Comparison of ENCODE assay signal across 8 cellular contexts in the genomic region with DNA sequence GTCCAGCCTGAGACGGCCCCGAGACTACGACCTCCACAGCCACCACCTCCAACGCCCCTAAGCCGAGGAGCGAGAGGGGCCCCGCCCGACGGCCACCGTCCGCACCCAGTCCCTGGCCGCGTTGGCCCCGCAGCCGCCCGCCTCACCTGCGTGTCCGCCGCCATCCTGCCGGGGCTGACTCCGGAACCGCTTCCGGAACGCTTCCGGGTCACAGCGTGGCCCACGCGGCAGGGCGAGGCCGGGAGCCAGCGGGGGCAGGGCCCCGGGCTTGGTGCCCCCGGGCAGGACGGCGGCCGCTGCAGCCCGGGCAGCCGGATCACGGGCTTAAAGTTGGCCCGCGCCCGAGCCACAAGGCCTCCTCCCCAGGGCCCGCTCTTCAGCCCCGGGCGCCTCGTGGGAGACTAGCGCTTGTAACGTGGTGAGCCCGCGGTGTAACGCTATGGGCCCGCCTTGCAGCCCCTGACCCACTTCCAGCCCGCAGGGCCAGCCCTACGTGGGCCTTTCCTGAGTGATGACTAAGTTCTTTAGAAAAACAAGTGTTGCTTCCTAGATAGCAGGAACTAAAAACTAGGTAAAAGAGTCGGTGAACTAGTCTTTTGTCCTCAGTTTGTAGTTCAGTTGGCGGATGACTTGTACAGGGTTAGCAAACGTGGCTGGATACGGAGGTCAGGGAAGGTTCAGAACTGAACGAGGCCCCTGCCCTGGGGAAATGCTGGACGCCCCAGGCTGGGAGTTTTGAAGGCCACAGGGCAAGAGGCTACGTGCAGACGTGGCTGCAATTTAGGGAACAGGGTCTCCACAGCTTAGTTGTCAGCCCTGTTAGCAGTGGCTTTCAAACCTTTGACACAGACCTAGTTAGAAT. TPM values are rescaled to one million over a fixed set of nuclear protein-coding genes. Genes with fewer than 3 reads are reported as not detected.
DNase-seq lines count a peak whose midpoint lies in the region; ATAC-seq and TF ChIP-seq lines count a peak whose summit lies in the region.

Gene GCN1 (minus strand): TSS at position 182 of the 862 bp plus-strand sequence. CDS start 18 bp downstream, at position 164.

- peak within 1 kb of the TSS; percentile 94 for H3K4me2 ChIP-seq in PC-3 (ENCODE audit: low read length)

- H3K36me3 ChIP-seq in PC-3 (ENCODE audit: low read depth, low read length) (peaks cover 60% of the 10 kb centered on the region), esophagus muscularis mucosa (peaks cover 30 to 58% (median 46%) of the 10 kb centered on the region in 4 donors)

- BruUV-seq in PC-3 (replicated peaks; lab: Mats Ljungman, UMichigan), result TSS peak; percentile 66

- H3K9me2 ChIP-seq in PC-3 (replicated peaks; ENCODE audit: low read length), result no peaks in the 10 kb centered on the region

- TF ChIP-seq CTCF in PC-3 (conservative IDR thresholded peaks at IDR 0.05; ENCODE audit: low read depth, low read length), result no peak
- peak in 1 of 3 experiments; percentile 17 for TF ChIP-seq CTCF in esophagus muscularis mucosa (IDR thresholded peaks at IDR 0.05)

- no peaks in the 10 kb centered on the region for H3K9me3 Mint-ChIP-seq in activated T-cell treated with anti-CD3 and anti-CD28 coated beads, Interleukin-2, amount 50 U/mL, for 4 hours

- WGBS in esophagus muscularis mucosa, result 8% methylated on average over 21 of the region's 62 CpGs

- H3K27ac ChIP-seq in PC-3 (ENCODE audit: low read length), result peak within 1 kb of the TSS; percentile 98
- peak within 1 kb of the TSS; percentile 81 to 86 (median 84) for H3K27ac ChIP-seq in esophagus muscularis mucosa (replicated peaks in 1 of 4)

- DNase-seq in COLO829 (ENCODE audit: low spot score) (peak; percentile 63), HT1080 (ENCODE audit: low read depth) (peak; percentile 89), PC-3 (peak; percentile 98), esophagus muscularis mucosa (ENCODE audit: extremely low spot score) (peak; percentile 94), myocyte (ENCODE audit: low read depth) (peak; percentile 87)
- peak; percentile 85 for DNase-seq in activated T-cell treated with anti-CD3 and anti-CD28 coated beads, Interleukin-2, amount 50 U/mL, for 4 hours
- peak; percentile 70 to 80 for DNase-seq in stimulated activated CD8-positive, alpha-beta memory T cell treated with anti-CD3 and anti-CD28 coated beads, Interleukin-7, amount 100 ng/mL, for 4 hours (ENCODE audit: low read depth in 2 of 2)

- peak within 1 kb of the TSS; percentile 94 for H3K4me3 Mint-ChIP-seq in activated T-cell treated with anti-CD3 and anti-CD28 coated beads, Interleukin-2, amount 50 U/mL, for 4 hours

- H3K9me3 ChIP-seq in PC-3 (ENCODE audit: low read length) (no peaks in the 10 kb centered on the region), esophagus muscularis mucosa (no peaks in the 10 kb centered on the region)

- H3K27me3 Mint-ChIP-seq in activated T-cell treated with anti-CD3 and anti-CD28 coated beads, Interleukin-2, amount 50 U/mL, for 4 hours (ENCODE audit: low read depth), result no peaks in the 10 kb centered on the region

- H3K27me3 ChIP-seq in PC-3 (ENCODE audit: low read length) (no peaks in the 10 kb centered on the region), esophagus muscularis mucosa (no peaks in the 10 kb centered on the region)

- no peak for TF ChIP-seq EP300 in esophagus muscularis mucosa (IDR thresholded peaks at IDR 0.05)

- H2AFZ ChIP-seq in PC-3 (ENCODE audit: low read length), result peak within 1 kb of the TSS; percentile 46; the same call in 1 of the 2 replicates

- H3K4me1 ChIP-seq in PC-3 (ENCODE audit: insufficient read depth, low read length) (peaks cover 64% of the 10 kb centered on the region), esophagus muscularis mucosa (peaks cover 26 to 80% (median 58%) of the 10 kb centered on the region in 4 donors)

- POLR2A ChIA-PET in PC-3 (lab: Charles Lee; ENCODE audit: unreplicated experiment), result no interaction called here

- peaks cover 85% of the 10 kb centered on the region for H3K79me2 ChIP-seq in PC-3 (ENCODE audit: low read length)

- intact Hi-C loops in PC-3 (cut with micrococcal nuclease), result no loop called here
- intact Hi-C loops in esophagus muscularis mucosa (cut with DNase I), result no loop called here

- peak within 1 kb of the TSS; percentile 76 for H3K4me3 ChIP-seq in PC-3 (ENCODE audit: low read length)
- H3K4me3 ChIP-seq in esophagus muscularis mucosa, result peak within 1 kb of the TSS; percentile 75 to 97 (median 88)

- H4K20me1 ChIP-seq in PC-3 (ENCODE audit: low read length), result peaks cover 63% of the 10 kb centered on the region

- ATAC-seq in GM19463 (IDR thresholded peaks at IDR 0.05; ENCODE audit: unreplicated experiment) (peak; percentile 79), PC-3 (peak; percentile 77)
- peak; percentile 75 to 78 for ATAC-seq in activated T-cell treated with anti-CD3 and anti-CD28 coated beads, Interleukin-2, amount 50 U/mL, for 4 hours

- H3K36me3 Mint-ChIP-seq in activated T-cell treated with anti-CD3 and anti-CD28 coated beads, Interleukin-2, amount 50 U/mL, for 4 hours (ENCODE audit: insufficient read depth), result peaks cover 46% of the 10 kb centered on the region

- TF ChIP-seq POLR2A in esophagus muscularis mucosa (IDR thresholded peaks at IDR 0.05; ENCODE audit: low read depth), result peak; percentile 80

- H3K9ac ChIP-seq in PC-3 (ENCODE audit: low read length), result peak within 1 kb of the TSS; percentile 98

- H3F3A ChIP-seq in PC-3 (ENCODE audit: low read length, unreplicated experiment), result peaks cover 41% of the 10 kb centered on the region

- H3K4me1 Mint-ChIP-seq in activated T-cell treated with anti-CD3 and anti-CD28 coated beads, Interleukin-2, amount 50 U/mL, for 4 hours (ENCODE audit: low read depth), result peaks cover 50% of the 10 kb centered on the region

- CTCF ChIA-PET in PC-3 (lab: Charles Lee), result interaction anchor here (0.6 kb wide), 1 partner anchor 71 kb away, joined by 5 read pairs; no protein-coding TSS in a partner anchor

RNA-seq across cellular contexts. Expression of gene GCN1, which starts in this region (rescaled TPM):
- total RNA-seq in HT1080 (2014; rRNA removed; shearing (Covaris generic)), result 107 and 112 TPM in 2 replicates
- polyA plus RNA-seq in HT1080 (2015; cell fraction: cytosol; rRNA removed), result 30.5 and 34.0 TPM in 2 replicates
- polyA plus RNA-seq in HT1080 (2015; cell fraction: nucleus; rRNA removed), result 174 and 261 TPM in 2 replicates
- total RNA-seq in PC-3 (2014; rRNA removed), result 254 and 334 TPM in 2 replicates
- total RNA-seq in activated T-cell treated with anti-CD3 and anti-CD28 coated beads, Interleukin-2, amount 50 U/mL, for 4 hours, result 100 to 1,000 TPM; 192 to 204 (median 200) TPM
- 10 to 100 TPM; 38.6 to 94.6 (median 49.3) TPM for total RNA-seq in esophagus muscularis mucosa
- total RNA-seq in myocyte, result 59.2 and 61.9 TPM in 2 replicates
- polyA plus RNA-seq in myocyte (2012), result 54.0 TPM

Comparison
In these comparisons a context has a peak if more than half of its experiments do, and no peak if none do; other contexts are left out.
1. Peak in every context shown above with its lines: DNase-seq, ATAC-seq, H3K4me3 ChIP-seq and H3K27ac ChIP-seq.